ENCODE assay signal across 8 cellular contexts in genomic region chr7:140209866-140210609, GRCh38. TPM values are rescaled to one million over a fixed set of nuclear protein-coding genes. Genes with fewer than 3 reads are reported as not detected.
A peak's percentile ranks its signal among the peaks of the same experiment; 100 is the strongest.
DNase-seq lines count a peak whose midpoint lies in the region; ATAC-seq, FAIRE-seq and TF ChIP-seq lines count a peak whose summit lies in the region.

No MANE protein-coding gene starts in this region.

- H3K4me3 Mint-ChIP-seq in IgD-negative memory B cell = peak overlapping the region; percentile 62 to 92 (median 86)

- H3K27ac ChIP-seq in RWPE1 = no peak overlapping the region

- CTCF ChIA-PET in RWPE1 (lab: Yijun Ruan, JAX) = no interaction called here

- peaks cover 0 to 2% (median 0%) of the 10 kb centered on the region in 3 donors for H3K9me3 Mint-ChIP-seq in IgD-negative memory B cell

- TF ChIP-seq POLR2A in H54 (IDR thresholded peaks at IDR 0.05; ENCODE audit: low read depth, low read length) = no peak

- H3K36me3 Mint-ChIP-seq in IgD-negative memory B cell = peaks cover 3% of the 10 kb centered on the region

- H3K27me3 Mint-ChIP-seq in IgD-negative memory B cell = no peaks in the 10 kb centered on the region

- TF ChIP-seq CTCF in GM10266 (IDR thresholded peaks at IDR 0.05; ENCODE audit: control insufficient read depth, insufficient read depth, low read depth, missing control alignments) = no peak
- no peak for TF ChIP-seq CTCF in RWPE1 (conservative IDR thresholded peaks at IDR 0.05; ENCODE audit: low read depth)

- FAIRE-seq in H54 (lab: Jason Lieb, UNC) = no peak

- peak overlapping the region; percentile 92 to 99 (median 97) for H3K27ac Mint-ChIP-seq in IgD-negative memory B cell

- ATAC-seq in GM21526 (IDR thresholded peaks at IDR 0.05; ENCODE audit: low FRiP score, unreplicated experiment) = peak; percentile 96

- H3K4me1 Mint-ChIP-seq in IgD-negative memory B cell = peaks cover 53 to 74% (median 60%) of the 10 kb centered on the region in 3 donors

- peak; percentile 80 for DNase-seq in GM10266 (ENCODE audit: extremely low spot score)
- DNase-seq in activated naive CD4-positive, alpha-beta T cell treated with anti-CD3 and anti-CD28 coated beads, Interleukin-2, amount 50 U/mL, for 16 hours = peak; percentile 58
- peak; percentile 42 to 56 for DNase-seq in stimulated activated CD4-positive, alpha-beta T cell treated with anti-CD3 and anti-CD28 coated beads, Interleukin-4, amount 100 ng/mL, for 48 hours (ENCODE audit: low read depth in 2 of 2)
- DNase-seq in RWPE1 (ENCODE audit: low spot score) = no peak
- DNase-seq in epidermal melanocyte (ENCODE audit: insufficient read length, low spot score) = no peak
- DNase-seq in H54 (ENCODE audit: insufficient read length, low spot score) = no peak

- POLR2A ChIA-PET in RWPE1 (lab: Yijun Ruan, JAX; ENCODE audit: low non-redundant PET) = no interaction called here

RNA-seq across cellular contexts. Expression of gene KDM7A, which starts 33.3 kb away (rescaled TPM):
- polyA plus RNA-seq in IgD-negative memory B cell = 3.8 TPM

Comparison
In these comparisons a context has a peak if more than half of its experiments do, and no peak if none do; other contexts are left out.
1. DNase-seq: peak in GM10266 (single experiment), activated naive CD4-positive, alpha-beta T cell treated with anti-CD3 and anti-CD28 coated beads, Interleukin-2, amount 50 U/mL, for 16 hours (single experiment) and stimulated activated CD4-positive, alpha-beta T cell treated with anti-CD3 and anti-CD28 coated beads, Interleukin-4, amount 100 ng/mL, for 48 hours (2 of 2); none in RWPE1 (single experiment), epidermal melanocyte (single experiment) and H54 (single experiment).